In genomic region chr20:44271915-44272663, GRCh38 we compare ENCODE assay signal across 13 cellular contexts. TPM values are rescaled to one million over a fixed set of nuclear protein-coding genes. Genes with fewer than 3 reads are reported as not detected.
DNase-seq lines count a peak whose midpoint lies in the region; ATAC-seq and TF ChIP-seq lines count a peak whose summit lies in the region.
"Had no signal": no experiment of that assay in that cellular context is flagged by ENCODE, and none has a peak within 500 bp of the region (broad histone marks: within the 10 kb centered on the region; RNA-seq: fewer than 3 reads in every experiment).

No MANE protein-coding gene starts in this region.

- no peak overlapping the region for H3K4me2 ChIP-seq in OCI-LY1 (ENCODE audit: low read length)

- H3K4me1 Mint-ChIP-seq in glutamatergic neuron (ENCODE audit: low read depth, unreplicated experiment) = no peaks in the 10 kb centered on the region
- H3K4me1 Mint-ChIP-seq: activated B cell treated with CpG ODN at 0.5 μM for 24 hours; CD8-positive, alpha-beta memory T cell had no signal

- H3K4me1 ChIP-seq in BE2C (no peaks in the 10 kb centered on the region), OCI-LY1 (ENCODE audit: insufficient read depth, low read length, severe bottlenecking) (no peaks in the 10 kb centered on the region)

- H3K9me3 ChIP-seq in BE2C (no peaks in the 10 kb centered on the region), OCI-LY1 (ENCODE audit: low read length) (no peaks in the 10 kb centered on the region)

- H3K27ac ChIP-seq in OCI-LY1 (ENCODE audit: low read depth, low read length, poor library complexity, severe bottlenecking) = no peak overlapping the region
- H3K27ac ChIP-seq: RWPE1 had no signal

- H4K20me1 ChIP-seq in OCI-LY1 (ENCODE audit: insufficient read depth, low read length) = no peaks in the 10 kb centered on the region

- peaks cover 15% of the 10 kb centered on the region for H3K36me3 Mint-ChIP-seq in glutamatergic neuron (ENCODE audit: unreplicated experiment)

- H3K36me3 ChIP-seq in BE2C (peaks cover 4% of the 10 kb centered on the region), OCI-LY1 (ENCODE audit: insufficient read depth, low read length) (no peaks in the 10 kb centered on the region)

- H3K9ac ChIP-seq in OCI-LY1 (ENCODE audit: low read length) = no peak overlapping the region

- ATAC-seq in GM19351 (IDR thresholded peaks at IDR 0.05; ENCODE audit: unreplicated experiment) = no peak
- no peak for ATAC-seq in GM21528 (IDR thresholded peaks at IDR 0.05; ENCODE audit: low FRiP score, unreplicated experiment)
- ATAC-seq in HG02938 (IDR thresholded peaks at IDR 0.05; ENCODE audit: unreplicated experiment) = no peak

- TF ChIP-seq CTCF in BE2C (IDR thresholded peaks at IDR 0.05; ENCODE audit: low read depth, low read length) = peak; percentile 50
- peak; percentile 50 for TF ChIP-seq CTCF in GM12872 (IDR thresholded peaks at IDR 0.05; ENCODE audit: insufficient read depth, low read depth, low read length)
- peak; percentile 46 for TF ChIP-seq CTCF in OCI-LY1 (IDR thresholded peaks at IDR 0.05; ENCODE audit: low read length)
- TF ChIP-seq CTCF in glutamatergic neuron (IDR thresholded peaks at IDR 0.05; ENCODE audit: partially characterized antibody, unreplicated experiment) = peak; percentile 49

- H3K4me3 Mint-ChIP-seq in glutamatergic neuron (ENCODE audit: unreplicated experiment) = no peak overlapping the region
- H3K4me3 Mint-ChIP-seq: activated B cell treated with CpG ODN at 0.5 μM for 24 hours; CD8-positive, alpha-beta memory T cell had no signal

- intact Hi-C loops in posterior cingulate gyrus (cut with DNase I) = no loop called here

- peaks cover 3% of the 10 kb centered on the region for H3K27me3 Mint-ChIP-seq in glutamatergic neuron (ENCODE audit: unreplicated experiment)
- H3K27me3 Mint-ChIP-seq: activated B cell treated with CpG ODN at 0.5 μM for 24 hours; CD8-positive, alpha-beta memory T cell had no signal

- no peak for DNase-seq in BE2C
- DNase-seq in glutamatergic neuron = peak; percentile 51
- DNase-seq in posterior cingulate gyrus = no peak
- DNase-seq: activated B cell treated with CpG ODN at 0.5 μM for 24 hours, activated gamma-delta T cell treated with Interleukin-2 at 50 U/mL for 16 hours, head of caudate nucleus had no signal

- H2AFZ ChIP-seq in OCI-LY1 (ENCODE audit: low read length) = no peak overlapping the region

- H3K79me2 ChIP-seq in OCI-LY1 (ENCODE audit: insufficient read depth, low read length) = no peaks in the 10 kb centered on the region

- peaks cover 3% of the 10 kb centered on the region for H3K9me3 Mint-ChIP-seq in glutamatergic neuron (ENCODE audit: unreplicated experiment)
- H3K9me3 Mint-ChIP-seq: CD8-positive, alpha-beta memory T cell had no signal

- H3F3A ChIP-seq in OCI-LY1 (ENCODE audit: insufficient read depth, low read length) = no peaks in the 10 kb centered on the region

- H3K27ac Mint-ChIP-seq in glutamatergic neuron (ENCODE audit: unreplicated experiment) = no peak overlapping the region
- H3K27ac Mint-ChIP-seq: activated B cell treated with CpG ODN at 0.5 μM for 24 hours; CD8-positive, alpha-beta memory T cell had no signal

- no peaks in the 10 kb centered on the region for H3K9me2 ChIP-seq in OCI-LY1 (ENCODE audit: low read depth, low read length)

- H3K27me3 ChIP-seq in BE2C (no peaks in the 10 kb centered on the region), OCI-LY1 (ENCODE audit: insufficient read depth, low read length) (peaks cover 9% of the 10 kb centered on the region; the same call in 1 of the 2 replicates)

- no peak overlapping the region for H3K4me3 ChIP-seq in BE2C (ENCODE audit: low read depth, low read length)
- no peak overlapping the region for H3K4me3 ChIP-seq in OCI-LY1 (ENCODE audit: low read depth, low read length, poor library complexity, severe bottlenecking)

RNA-seq across cellular contexts. Expression of gene GDAP1L1, which starts 25.0 kb away (rescaled TPM):
- 217 TPM for polyA plus RNA-seq in BE2C (2012; ENCODE audit: insufficient read depth, insufficient read length, low read depth)
- total RNA-seq in glutamatergic neuron (ENCODE audit: unreplicated experiment) = 111 TPM
- total RNA-seq: activated B cell treated with CpG ODN at 0.5 μM for 24 hours; CD8-positive, alpha-beta memory T cell had no signal
- polyA plus RNA-seq: CD8-positive, alpha-beta memory T cell had no signal

RNA-seq across cellular contexts. Expression of gene FITM2, which starts 38.9 kb away (rescaled TPM):
- 19.5 TPM for polyA plus RNA-seq in BE2C (2012; ENCODE audit: insufficient read depth, insufficient read length, low read depth)
- 6.5 TPM for total RNA-seq in glutamatergic neuron (ENCODE audit: unreplicated experiment)
